ENCODE assay signal across 17 cellular contexts in the genomic region with DNA sequence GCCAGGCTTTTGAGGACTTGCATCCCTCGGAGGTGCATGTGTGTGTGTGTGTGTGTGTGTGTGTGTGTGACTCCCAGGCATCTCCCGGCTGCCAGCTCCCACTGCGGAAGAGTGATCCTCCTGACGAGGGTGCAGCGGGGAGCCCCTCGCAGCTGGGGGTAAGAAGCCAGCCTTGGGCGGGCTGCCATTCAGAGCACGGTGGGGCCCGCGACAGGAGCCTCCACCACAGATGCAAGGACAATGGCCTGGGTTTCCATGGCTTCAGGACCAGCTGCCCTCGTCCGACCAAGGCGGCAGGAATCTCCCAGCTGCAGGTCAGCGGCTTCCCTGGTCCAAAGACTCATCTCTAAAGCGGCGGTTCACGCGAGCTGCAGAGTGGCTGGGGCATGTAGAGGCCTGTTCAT.
DNase-seq lines count a peak whose midpoint lies in the region; ATAC-seq and TF ChIP-seq lines count a peak whose summit lies in the region.
"Had no signal": no experiment of that assay in that cellular context is flagged by ENCODE, and none has a peak within 500 bp of the region (broad histone marks: within the 10 kb centered on the region; RNA-seq: fewer than 3 reads in every experiment).

No MANE protein-coding gene starts in this region.

- H3K27me3 Mint-ChIP-seq in activated T-cell treated with anti-CD3 and anti-CD28 coated beads, Interleukin-2, amount 50 U/mL, for 24 hours = peaks cover 89% of the 10 kb centered on the region
- no peaks in the 10 kb centered on the region for H3K27me3 Mint-ChIP-seq in endothelial cell (ENCODE audit: unreplicated experiment)

- H3K4me3 ChIP-seq in esophagus muscularis mucosa (no peak overlapping the region), upper lobe of right lung (no peak overlapping the region)
- H3K4me3 ChIP-seq: body of pancreas, vagina had no signal

- 47% methylated on average over 4 of the region's 18 CpGs for WGBS in esophagus muscularis mucosa

- DNase-seq in activated T-cell treated with anti-CD3 and anti-CD28 coated beads, Interleukin-2, amount 50 U/mL, for 24 hours = peak; percentile 19
- DNase-seq in activated T-cell treated with anti-CD3 and anti-CD28 coated beads, Interleukin-2, amount 50 U/mL, for 1 hour = no peak
- DNase-seq in NCI-H526 (lab: John Stamatoyannopoulos, UW) (peak; percentile 47 to 66), esophagus muscularis mucosa (ENCODE audit: extremely low spot score) (peak; percentile 84), upper lobe of right lung (peak; percentile 59), cortex of kidney (lab: John Stamatoyannopoulos, UW) (no peak), endothelial cell (ENCODE audit: low spot score) (no peak)
- DNase-seq: activated naive CD4-positive, alpha-beta T cell treated with anti-CD3 and anti-CD28 coated beads for 36 hours; body of pancreas; Caco-2; effector memory CD4-positive, alpha-beta T cell; left ventricle myocardium superior; PC-3; stimulated activated naive CD4-positive, alpha-beta T cell treated with Interleukin-2 at 50 U/mL for 16 hours had no signal

- no peak overlapping the region for H3K4me3 Mint-ChIP-seq in activated T-cell treated with anti-CD3 and anti-CD28 coated beads, Interleukin-2, amount 50 U/mL, for 24 hours
- H3K4me3 Mint-ChIP-seq in endothelial cell (ENCODE audit: unreplicated experiment) = no peak overlapping the region
- H3K4me3 Mint-ChIP-seq: activated naive CD4-positive, alpha-beta T cell treated with anti-CD3 and anti-CD28 coated beads for 36 hours had no signal

- ATAC-seq in upper lobe of right lung = no peak
- no peak for ATAC-seq in HG03280 (IDR thresholded peaks at IDR 0.05; ENCODE audit: unreplicated experiment)
- ATAC-seq: body of pancreas, left ventricle myocardium superior, PC-3 had no signal

- H3K27ac Mint-ChIP-seq in activated T-cell treated with anti-CD3 and anti-CD28 coated beads, Interleukin-2, amount 50 U/mL, for 24 hours = no peak overlapping the region
- no peak overlapping the region for H3K27ac Mint-ChIP-seq in endothelial cell (ENCODE audit: unreplicated experiment)
- H3K27ac Mint-ChIP-seq: activated naive CD4-positive, alpha-beta T cell treated with anti-CD3 and anti-CD28 coated beads for 36 hours had no signal

- H3K9me3 Mint-ChIP-seq in activated T-cell treated with anti-CD3 and anti-CD28 coated beads, Interleukin-2, amount 50 U/mL, for 24 hours = peaks cover 6% of the 10 kb centered on the region
- no peaks in the 10 kb centered on the region for H3K9me3 Mint-ChIP-seq in endothelial cell (ENCODE audit: unreplicated experiment)

- no peak for TF ChIP-seq POLR2A in esophagus muscularis mucosa (IDR thresholded peaks at IDR 0.05; ENCODE audit: low read depth)

- H3K27ac ChIP-seq in esophagus muscularis mucosa (replicated peaks in 1 of 4) = no peak overlapping the region
- H3K27ac ChIP-seq in upper lobe of right lung = no peak overlapping the region
- H3K27ac ChIP-seq: body of pancreas, HL-60, vagina had no signal

- TF ChIP-seq CTCF in esophagus muscularis mucosa (IDR thresholded peaks at IDR 0.05) (no peak), upper lobe of right lung (IDR thresholded peaks at IDR 0.05) (no peak), endothelial cell (IDR thresholded peaks at IDR 0.05; ENCODE audit: unreplicated experiment) (no peak)

- H3K36me3 ChIP-seq in esophagus muscularis mucosa (no peaks in the 10 kb centered on the region), upper lobe of right lung (no peaks in the 10 kb centered on the region)
- H3K36me3 ChIP-seq: vagina had no signal

- no peak for TF ChIP-seq EP300 in esophagus muscularis mucosa (IDR thresholded peaks at IDR 0.05)

- no peaks in the 10 kb centered on the region for H3K4me1 Mint-ChIP-seq in activated T-cell treated with anti-CD3 and anti-CD28 coated beads, Interleukin-2, amount 50 U/mL, for 24 hours (ENCODE audit: low read depth)
- peaks cover 5% of the 10 kb centered on the region for H3K4me1 Mint-ChIP-seq in endothelial cell (ENCODE audit: unreplicated experiment)

- H3K9me3 ChIP-seq in esophagus muscularis mucosa (no peaks in the 10 kb centered on the region), upper lobe of right lung (no peaks in the 10 kb centered on the region)
- H3K9me3 ChIP-seq: body of pancreas, Caco-2, vagina had no signal

- no peaks in the 10 kb centered on the region for H3K36me3 Mint-ChIP-seq in activated T-cell treated with anti-CD3 and anti-CD28 coated beads, Interleukin-2, amount 50 U/mL, for 24 hours (ENCODE audit: low read depth)
- no peaks in the 10 kb centered on the region for H3K36me3 Mint-ChIP-seq in endothelial cell (ENCODE audit: low read depth, unreplicated experiment)

- intact Hi-C loops in esophagus muscularis mucosa (cut with DNase I) = no loop called here
- intact Hi-C loops in upper lobe of right lung (cut with DNase I) = no loop called here

- peaks cover 0 to 63% (median 2%) of the 10 kb centered on the region in 4 donors for H3K27me3 ChIP-seq in esophagus muscularis mucosa
- H3K27me3 ChIP-seq in upper lobe of right lung = peaks cover 20% of the 10 kb centered on the region
- H3K27me3 ChIP-seq: body of pancreas, vagina had no signal

- H3K4me1 ChIP-seq in esophagus muscularis mucosa (no peaks in the 10 kb centered on the region), upper lobe of right lung (no peaks in the 10 kb centered on the region)
- H3K4me1 ChIP-seq: body of pancreas, Caco-2, vagina had no signal

Comparison
In these comparisons a context has a peak if more than half of its experiments do, and no peak if none do; other contexts are left out.
1. DNase-seq: peak in activated T-cell treated with anti-CD3 and anti-CD28 coated beads, Interleukin-2, amount 50 U/mL, for 24 hours (single experiment), NCI-H526 (2 of 2), esophagus muscularis mucosa (single experiment) and upper lobe of right lung (single experiment); none in activated T-cell treated with anti-CD3 and anti-CD28 coated beads, Interleukin-2, amount 50 U/mL, for 1 hour (single experiment), cortex of kidney (single experiment) and endothelial cell (single experiment).